Comparison of ENCODE assay signal across 15 cellular contexts in genomic region chr17:28330671-28331070, GRCh38. TPM values are rescaled to one million over a fixed set of nuclear protein-coding genes. Genes with fewer than 3 reads are reported as not detected.
DNase-seq lines count a peak whose midpoint lies in the region; TF ChIP-seq lines count a peak whose summit lies in the region.
"Had no signal": no experiment of that assay in that cellular context is flagged by ENCODE, and none has a peak within 500 bp of the region (broad histone marks: within the 10 kb centered on the region; RNA-seq: fewer than 3 reads in every experiment).

No MANE protein-coding gene starts in this region.

- no peak for TF ChIP-seq CTCF in stomach (IDR thresholded peaks at IDR 0.05)

- H3K4me1 ChIP-seq in stomach, result peaks cover 27 to 49% (median 36%) of the 10 kb centered on the region in 4 donors

- TF ChIP-seq POLR2A in stomach (IDR thresholded peaks at IDR 0.05), result no peak

- no peaks in the 10 kb centered on the region for H3K27me3 ChIP-seq in stomach

- H3K36me3 ChIP-seq in stomach, result peaks cover 36 to 64% (median 60%) of the 10 kb centered on the region in 4 donors

- H3K4me3 ChIP-seq in stomach, result no peak overlapping the region

- WGBS in stomach, 5 donors, result 75 to 100% (median 91%) methylated on average over 2 to 5 of the region's 5 CpGs

- no peak for TF ChIP-seq EP300 in stomach (IDR thresholded peaks at IDR 0.05)

- intact Hi-C loops in stomach (cut with DNase I; ENCODE audit: low total_unique reads), result no loop called here

- H3K27ac ChIP-seq in stomach, result no peak overlapping the region

- peak; percentile 46 for DNase-seq in activated CD8-positive, alpha-beta memory T cell treated with anti-CD3 and anti-CD28 coated beads, Interleukin-2, amount 50 U/mL, for 48 hours
- DNase-seq in islet precursor cell, result peak; percentile 52
- peak; percentile 17 for DNase-seq in stomach
- no peak for DNase-seq in HuH-7 (ENCODE audit: low spot score)
- DNase-seq in retina, result no peak
- DNase-seq: CD4-positive, CD25-positive, alpha-beta regulatory T cell; DMS53; IMR-90; Kasumi-1; MM.1S; NCI-H1092 treated with DMSO at 0.1 percent for 48 hours; NCI-H1694; NCI-H2227 treated with DMSO at 0.1 percent for 48 hours; NCI-H524 treated with DMSO at 0.1 percent for 48 hours had no signal

- H3K9me3 ChIP-seq in stomach, result no peaks in the 10 kb centered on the region

RNA-seq across cellular contexts. Expression of gene IFT20, which starts 4.6 kb away (rescaled TPM):
- total RNA-seq in stomach, result 10 to 100 TPM; 24.9 to 52.2 (median 47.3) TPM
- 10 to 100 TPM; 75.9 to 95.6 (median 94.9) TPM for polyA plus RNA-seq in stomach

RNA-seq across cellular contexts. Expression of gene TNFAIP1, which starts 4.9 kb away (rescaled TPM):
- 10 to 100 TPM in 3 of 5 donors, 1 to 10 TPM in 2; 1.7 to 50.4 (median 19.3) TPM for total RNA-seq in stomach
- 10 to 100 TPM; 12.7 to 25.4 (median 21.4) TPM for polyA plus RNA-seq in stomach

RNA-seq across cellular contexts. Expression of gene TMEM97, which starts 11.7 kb away (rescaled TPM):
- total RNA-seq in stomach, result 10 to 100 TPM in 4 of 5 donors, 1 to 10 TPM in 1; 7.6 to 54.0 (median 21.4) TPM
- 10 to 100 TPM; 28.1 to 38.2 (median 31.3) TPM for polyA plus RNA-seq in stomach

RNA-seq across cellular contexts. Expression of gene POLDIP2, which starts 26.7 kb away (rescaled TPM):
- 100 to 1,000 TPM in 1 of 5 donors, 10 to 100 TPM in 4; 41.9 to 118 (median 57.6) TPM for total RNA-seq in stomach
- 10 to 100 TPM; 44.2 to 69.2 (median 63.8) TPM for polyA plus RNA-seq in stomach

RNA-seq across cellular contexts. Expression of gene SEBOX, which starts 34.3 kb away (rescaled TPM):
- not detected for total RNA-seq in stomach
- not detected for polyA plus RNA-seq in stomach
- total RNA-seq: CD4-positive, CD25-positive, alpha-beta regulatory T cell; IMR-90; Right ventricle myocardium inferior had no signal
- polyA plus RNA-seq: CD4-positive, CD25-positive, alpha-beta regulatory T cell; IMR-90 had no signal

Comparison
In these comparisons a context has a peak if more than half of its experiments do, and no peak if none do; other contexts are left out.
1. DNase-seq: peak in activated CD8-positive, alpha-beta memory T cell treated with anti-CD3 and anti-CD28 coated beads, Interleukin-2, amount 50 U/mL, for 48 hours (single experiment), islet precursor cell (single experiment) and stomach (single experiment); none in HuH-7 (single experiment) and retina (single experiment).